Comparison of ENCODE assay signal across 17 cellular contexts in genomic region chr12:108627134-108627920, GRCh38. TPM values are rescaled to one million over a fixed set of nuclear protein-coding genes. Genes with fewer than 3 reads are reported as not detected.
A peak's percentile ranks its signal among the peaks of the same experiment; 100 is the strongest.
DNase-seq lines count a peak whose midpoint lies in the region; ATAC-seq and TF ChIP-seq lines count a peak whose summit lies in the region.
"Had no signal": no experiment of that assay in that cellular context is flagged by ENCODE, and none has a peak within 500 bp of the region (broad histone marks: within the 10 kb centered on the region; RNA-seq: fewer than 3 reads in every experiment).

No MANE protein-coding gene starts in this region.

- no peak overlapping the region for H2AFZ ChIP-seq in PC-9

- H3K4me3 ChIP-seq in PC-9 (no peak overlapping the region), spleen (peak overlapping the region in 2 of 8 donors; percentile 56 to 76)
- H3K4me3 ChIP-seq: psoas muscle had no signal

- DNase-seq in activated CD8-positive, alpha-beta memory T cell treated with anti-CD3 and anti-CD28 coated beads, Interleukin-2, amount 10 ng/mL, durations not matched to agents 7 days and 5 days = no peak
- no peak for DNase-seq in activated CD8-positive, alpha-beta memory T cell treated with anti-CD3 and anti-CD28 coated beads for 24 hours
- DNase-seq in PC-9 (no peak), spleen (no peak), NCI-H2171 treated with DMSO at 0.1 percent for 48 hours (lab: John Stamatoyannopoulos, UW) (no peak)
- no peak for DNase-seq in central memory CD8-positive, alpha-beta T cell (ENCODE audit: low spot score in 2 of 2)
- no peak for DNase-seq in effector CD8-positive, alpha-beta T cell (lab: John Stamatoyannopoulos, UW)
- DNase-seq: activated B cell treated with CpG ODN at 0.5 μM for 24 hours; NCI-H2029; NCI-H526; stimulated activated CD4-positive, alpha-beta T cell treated with anti-CD3 and anti-CD28 coated beads, Interleukin-15, amount 100 ng/mL, for 24 hours; substantia nigra had no signal

- H3K27ac ChIP-seq in PC-9 = no peak overlapping the region
- peak overlapping the region in 7 of 8 donors; percentile 58 to 97 (median 92) for H3K27ac ChIP-seq in spleen
- H3K27ac ChIP-seq: psoas muscle had no signal

- no peak for ATAC-seq in activated CD8-positive, alpha-beta memory T cell treated with anti-CD3 and anti-CD28 coated beads, Interleukin-2, amount 10 ng/mL, durations not matched to agents 7 days and 5 days
- no peak for ATAC-seq in central memory CD8-positive, alpha-beta T cell (replicated peaks; ENCODE audit: extremely low read depth, poor library complexity, severe bottlenecking)
- no peak for ATAC-seq in GM21786 (IDR thresholded peaks at IDR 0.05; ENCODE audit: unreplicated experiment)
- ATAC-seq: psoas muscle had no signal

- TF ChIP-seq POLR2A in spleen (IDR thresholded peaks at IDR 0.05) = no peak

- TF ChIP-seq CTCF in PC-9 (conservative IDR thresholded peaks at IDR 0.05) (no peak), spleen (IDR thresholded peaks at IDR 0.05 in 8 of 11, conservative IDR thresholded peaks at IDR 0.05 in 3 of 11) (no peak)

- no peaks in the 10 kb centered on the region for H3K9me2 ChIP-seq in PC-9 (ENCODE audit: insufficient read depth)

- H3K79me2 ChIP-seq in PC-9 (ENCODE audit: low read depth) = no peaks in the 10 kb centered on the region

- peak overlapping the region; percentile 80 for H3K27ac Mint-ChIP-seq in activated CD8-positive, alpha-beta memory T cell treated with anti-CD3 and anti-CD28 coated beads, Interleukin-2, amount 10 ng/mL, durations not matched to agents 7 days and 5 days
- peak overlapping the region; percentile 56 for H3K27ac Mint-ChIP-seq in central memory CD8-positive, alpha-beta T cell (ENCODE audit: low read depth)

- H3F3A ChIP-seq in PC-9 (ENCODE audit: insufficient read depth, low read depth) = peaks cover 28% of the 10 kb centered on the region

- H3K36me3 Mint-ChIP-seq in activated CD8-positive, alpha-beta memory T cell treated with anti-CD3 and anti-CD28 coated beads, Interleukin-2, amount 10 ng/mL, durations not matched to agents 7 days and 5 days = peaks cover 72% of the 10 kb centered on the region
- H3K36me3 Mint-ChIP-seq in central memory CD8-positive, alpha-beta T cell (ENCODE audit: insufficient read depth) = peaks cover 56% of the 10 kb centered on the region
- H3K36me3 Mint-ChIP-seq: brain had no signal

- CTCF ChIA-PET in activated CD8-positive, alpha-beta memory T cell treated with anti-CD3 and anti-CD28 coated beads, Interleukin-2, amount 10 ng/mL, durations not matched to agents 7 days and 5 days (lab: Charles Lee) = interaction anchor here (0.9 to 10.4 kb wide), 10 partner anchors 9 to 105 kb away, joined by 3 to 166 read pairs (median 6); partner anchors contain the start of genes ISCU and SART3
- CTCF ChIA-PET in PC-9 (lab: Charles Lee) = interaction anchor here (0.6 kb wide), 1 partner anchor 181 kb away, joined by 3 read pairs; no protein-coding TSS in a partner anchor

- no peaks in the 10 kb centered on the region for H3K9me3 ChIP-seq in PC-9 (ENCODE audit: insufficient read depth, low read depth)
- no peaks in the 10 kb centered on the region for H3K9me3 ChIP-seq in spleen
- H3K9me3 ChIP-seq: psoas muscle had no signal

- peak overlapping the region; percentile 42 for H3K4me3 Mint-ChIP-seq in activated CD8-positive, alpha-beta memory T cell treated with anti-CD3 and anti-CD28 coated beads, Interleukin-2, amount 10 ng/mL, durations not matched to agents 7 days and 5 days
- peak overlapping the region; percentile 90 for H3K4me3 Mint-ChIP-seq in central memory CD8-positive, alpha-beta T cell
- H3K4me3 Mint-ChIP-seq: activated B cell treated with CpG ODN at 0.5 μM for 24 hours, brain had no signal

- H3K27me3 ChIP-seq in PC-9 (ENCODE audit: insufficient read depth, low read depth) (no peaks in the 10 kb centered on the region), spleen (replicated peaks in 1 of 7) (no peaks in the 10 kb centered on the region)

- H3K9me3 Mint-ChIP-seq in activated CD8-positive, alpha-beta memory T cell treated with anti-CD3 and anti-CD28 coated beads, Interleukin-2, amount 10 ng/mL, durations not matched to agents 7 days and 5 days (ENCODE audit: low read depth) = no peaks in the 10 kb centered on the region
- H3K9me3 Mint-ChIP-seq in central memory CD8-positive, alpha-beta T cell = no peaks in the 10 kb centered on the region
- H3K9me3 Mint-ChIP-seq: activated B cell treated with CpG ODN at 0.5 μM for 24 hours, brain had no signal

- no peaks in the 10 kb centered on the region for H3K27me3 Mint-ChIP-seq in activated CD8-positive, alpha-beta memory T cell treated with anti-CD3 and anti-CD28 coated beads, Interleukin-2, amount 10 ng/mL, durations not matched to agents 7 days and 5 days
- H3K27me3 Mint-ChIP-seq in central memory CD8-positive, alpha-beta T cell = no peaks in the 10 kb centered on the region
- H3K27me3 Mint-ChIP-seq: activated B cell treated with CpG ODN at 0.5 μM for 24 hours, brain had no signal

- 87 to 93% (median 90%) methylated on average over 8 of the region's 8 CpGs for WGBS in spleen, 5 donors

- peaks cover 38% of the 10 kb centered on the region for H3K4me1 ChIP-seq in PC-9 (replicated peaks; ENCODE audit: insufficient read depth)
- H3K4me1 ChIP-seq in spleen = peaks cover 36 to 99% (median 72%) of the 10 kb centered on the region in 6 donors
- H3K4me1 ChIP-seq: psoas muscle had no signal

- H4K20me1 ChIP-seq in PC-9 (ENCODE audit: insufficient read depth) = no peaks in the 10 kb centered on the region

- BruUV-seq in PC-9 (replicated peaks; lab: Mats Ljungman, UMichigan) = no TSS peak

- POLR2A ChIA-PET in PC-9 (lab: Charles Lee; ENCODE audit: unreplicated experiment) = no interaction called here

- intact Hi-C loops in PC-9 (cut with micrococcal nuclease; ENCODE audit: unreplicated experiment) = no loop called here
- intact Hi-C loops in spleen (cut with DNase I; ENCODE audit: low total_unique reads) = no loop called here

- H3K36me3 ChIP-seq in PC-9 (ENCODE audit: low read depth) (no peaks in the 10 kb centered on the region), spleen (peaks cover 0 to 53% (median 16%) of the 10 kb centered on the region in 6 donors)

- H3K4me1 Mint-ChIP-seq in activated CD8-positive, alpha-beta memory T cell treated with anti-CD3 and anti-CD28 coated beads, Interleukin-2, amount 10 ng/mL, durations not matched to agents 7 days and 5 days = peaks cover 69% of the 10 kb centered on the region
- peaks cover 60% of the 10 kb centered on the region for H3K4me1 Mint-ChIP-seq in central memory CD8-positive, alpha-beta T cell

- H3K4me2 ChIP-seq in PC-9 = 0 out of 2 replicates have a peak overlapping the region, but pooled peaks have one; percentile 62

RNA-seq across cellular contexts. Expression of gene SELPLG, which starts 6.4 kb away (rescaled TPM):
- total RNA-seq in activated CD8-positive, alpha-beta memory T cell treated with anti-CD3 and anti-CD28 coated beads, Interleukin-2, amount 10 ng/mL, durations not matched to agents 7 days and 5 days = 100 to 1,000 TPM; 148 to 184 TPM
- 0.35 and 0.96 TPM in 2 replicates for total RNA-seq in PC-9 (2021)
- total RNA-seq in spleen = 100 to 1,000 TPM in 3 of 7 donors, 10 to 100 TPM in 4; 68.4 to 220 (median 91.7) TPM
- polyA plus RNA-seq in spleen = 10 to 100 TPM; 23.6 to 30.9 (median 23.7) TPM

RNA-seq across cellular contexts. Expression of gene TMEM119, which starts 29.4 kb away (rescaled TPM):
- total RNA-seq in activated CD8-positive, alpha-beta memory T cell treated with anti-CD3 and anti-CD28 coated beads, Interleukin-2, amount 10 ng/mL, durations not matched to agents 7 days and 5 days = under 1 TPM; 0.16 to 0.20 TPM
- not detected in 2 replicates for total RNA-seq in PC-9 (2021)
- 10 to 100 TPM in 5 of 7 donors, 1 to 10 TPM in 2; 8.8 to 23.8 (median 14.1) TPM for total RNA-seq in spleen
- 10 to 100 TPM; 17.7 to 50.0 (median 34.8) TPM for polyA plus RNA-seq in spleen
- total RNA-seq: A673, activated B cell treated with CpG ODN at 0.5 μM for 24 hours, dermis microvascular lymphatic vessel endothelial cell had no signal

Comparison
In these comparisons a context has a peak if more than half of its experiments do, and no peak if none do; other contexts are left out.
1. RNA of gene SELPLG, which starts 6.4 kb away (total RNA-seq): 148 to 184 TPM in activated CD8-positive, alpha-beta memory T cell treated with anti-CD3 and anti-CD28 coated beads, Interleukin-2, amount 10 ng/mL, durations not matched to agents 7 days and 5 days and 68.4 to 220 TPM in spleen; 0.35 to 0.96 TPM in PC-9; every median in the first group is over 10 times any median in the second.